In the genomic region with DNA sequence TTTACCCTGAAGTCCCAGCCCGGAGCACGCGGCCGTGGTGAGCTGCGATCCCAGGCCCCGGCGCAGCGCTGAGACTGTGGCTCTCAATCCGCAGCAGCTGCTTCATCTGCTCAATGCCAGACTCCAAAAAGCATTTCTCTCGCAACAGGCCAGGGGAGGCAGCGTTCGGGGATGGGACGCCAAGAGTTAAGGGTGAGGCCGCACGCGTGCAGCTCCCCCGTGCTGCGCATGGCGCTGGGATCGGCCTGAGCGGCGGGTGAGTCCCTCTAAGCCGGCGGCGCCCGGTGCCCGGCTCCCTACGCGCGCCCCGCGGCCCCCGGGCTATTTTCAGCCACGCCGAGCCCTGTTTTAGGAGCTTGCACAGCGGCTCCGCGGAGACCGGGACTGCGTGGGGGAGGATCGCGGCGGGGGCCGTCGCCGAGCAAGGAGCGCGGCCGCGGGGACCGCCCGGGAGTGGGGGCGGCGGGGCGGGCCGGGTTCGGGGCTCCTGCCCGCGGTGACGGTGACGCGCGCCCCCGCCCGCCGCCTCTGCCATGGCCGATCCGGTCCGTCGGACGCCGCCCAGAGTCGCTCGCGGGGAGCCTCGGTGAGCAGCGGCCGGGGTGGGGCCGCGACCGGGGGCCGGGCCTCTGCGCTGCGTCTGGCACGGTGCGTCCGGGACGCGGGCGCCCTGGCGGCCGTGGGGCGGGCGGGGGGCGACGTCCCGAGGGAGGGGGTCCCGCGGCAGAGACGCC, we compare ENCODE assay signal across 1 cellular context.
A peak's percentile ranks its signal among the peaks of the same experiment; 100 is the strongest.
TF ChIP-seq lines count a peak whose summit lies in the region.

No MANE protein-coding gene starts in this region.

TF ChIP-seq in H1, 55 proteins besides CTCF, POLR2A, EP300 and RAD21 (continued from another document):
- TF ChIP-seq, protein P1, sequence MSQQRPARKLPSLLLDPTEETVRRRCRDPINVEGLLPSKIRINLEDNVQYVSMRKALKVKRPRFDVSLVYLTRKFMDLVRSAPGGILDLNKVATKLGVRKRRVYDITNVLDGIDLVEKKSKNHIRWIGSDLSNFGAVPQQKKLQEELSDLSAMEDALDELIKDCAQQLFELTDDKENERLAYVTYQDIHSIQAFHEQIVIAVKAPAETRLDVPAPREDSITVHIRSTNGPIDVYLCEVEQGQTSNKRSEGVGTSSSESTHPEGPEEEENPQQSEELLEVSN (IDR thresholded peaks at IDR 0.05) = peak; percentile 89
- TF ChIP-seq PHF8 (conservative IDR thresholded peaks at IDR 0.05; ENCODE audit: low read depth, low read length) = 0 out of 2 replicates have a peak, but pooled peaks have one; percentile 35
- no peak for TF ChIP-seq GABPA (IDR thresholded peaks at IDR 0.05; ENCODE audit: borderline replicate concordance, insufficient read depth, low read length)
- TF ChIP-seq EZH2 (IDR thresholded peaks at IDR 0.05; ENCODE audit: low read depth, low read length, severe bottlenecking) = peak; percentile 53
- TF ChIP-seq CREB1 (IDR thresholded peaks at IDR 0.05) = peak; percentile 6; the same call in 1 of the 2 replicates
- no peak for TF ChIP-seq TCF12 (IDR thresholded peaks at IDR 0.05; ENCODE audit: low read depth, low read length)
- TF ChIP-seq GTF2F1 (IDR thresholded peaks at IDR 0.05; ENCODE audit: borderline replicate concordance, low read depth, low read length) = no peak
- no peak for TF ChIP-seq TAF1 (IDR thresholded peaks at IDR 0.05; ENCODE audit: low read depth, low read length)
- TF ChIP-seq, protein P2, sequence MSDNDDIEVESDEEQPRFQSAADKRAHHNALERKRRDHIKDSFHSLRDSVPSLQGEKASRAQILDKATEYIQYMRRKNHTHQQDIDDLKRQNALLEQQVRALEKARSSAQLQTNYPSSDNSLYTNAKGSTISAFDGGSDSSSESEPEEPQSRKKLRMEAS (IDR thresholded peaks at IDR 0.05) = peak; percentile 88; the same call in 1 of the 2 replicates
- peak; percentile 76 for TF ChIP-seq KDM4A (IDR thresholded peaks at IDR 0.05; ENCODE audit: low read depth, low read length, severe bottlenecking)
- no peak for TF ChIP-seq ATF2 (IDR thresholded peaks at IDR 0.05; ENCODE audit: low read length)
- TF ChIP-seq RXRA (IDR thresholded peaks at IDR 0.05; ENCODE audit: insufficient read depth, low read depth, low read length) = no peak
